In the genomic region with DNA sequence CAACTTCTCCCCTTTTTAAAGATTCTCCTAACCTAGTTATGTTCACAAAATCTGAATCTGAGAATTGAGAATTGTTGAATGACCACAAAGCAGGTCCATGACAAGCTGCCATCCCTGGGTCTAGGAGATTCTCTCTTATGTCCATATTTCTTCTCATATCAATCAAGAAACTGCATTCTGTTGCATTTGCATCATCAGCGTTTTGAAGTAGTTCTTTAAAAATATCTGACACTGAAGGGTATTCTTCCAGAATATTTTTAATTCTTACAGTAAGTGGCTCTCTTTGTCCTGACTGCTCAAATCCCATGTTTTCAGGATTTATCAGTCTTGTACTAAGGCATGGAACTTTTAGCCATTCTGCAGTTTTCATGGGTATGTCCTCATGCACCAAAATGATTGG, we compare ENCODE assay signal across 22 cellular contexts.
DNase-seq lines count a peak whose midpoint lies in the region; ATAC-seq, FAIRE-seq and TF ChIP-seq lines count a peak whose summit lies in the region.
"Had no signal": no experiment of that assay in that cellular context is flagged by ENCODE, and none has a peak within 500 bp of the region (broad histone marks: within the 10 kb centered on the region; RNA-seq: fewer than 3 reads in every experiment).

No MANE protein-coding gene starts in this region.

- H2AK5ac ChIP-seq in IMR-90 (ENCODE audit: low read depth, low read length): no peak overlapping the region

- H3K27ac Mint-ChIP-seq in activated T-cell treated with anti-CD3 and anti-CD28 coated beads, Interleukin-2, amount 50 U/mL, for 24 hours: no peak overlapping the region
- H3K27ac Mint-ChIP-seq: B cell; CD4-positive, alpha-beta T cell; CD8-positive, alpha-beta T cell had no signal

- H4K8ac ChIP-seq in IMR-90 (ENCODE audit: low read depth in 2 of 2, low read length in 2 of 2): no peak overlapping the region

- H3K9me3 ChIP-seq in A549 (peaks cover 29% of the 10 kb centered on the region), IMR-90 (ENCODE audit: control insufficient read depth, insufficient read depth, low read length) (peaks cover 4% of the 10 kb centered on the region), K562 (replicated peaks; ENCODE audit: control insufficient read depth, insufficient read depth, low read depth, low read length) (peaks cover 13% of the 10 kb centered on the region)
- H3K9me3 ChIP-seq: Caco-2 had no signal

- H3K36me3 ChIP-seq in IMR-90 (ENCODE audit: control insufficient read depth, insufficient read depth, low read length) (peaks cover 37% of the 10 kb centered on the region), K562 (ENCODE audit: control insufficient read depth, insufficient read depth, low read length) (peaks cover 21% of the 10 kb centered on the region; the same call in 1 of the 3 replicates)

- no peak overlapping the region for H4K91ac ChIP-seq in IMR-90 (ENCODE audit: insufficient read depth, low read depth, low read length)

- H2AFZ ChIP-seq in IMR-90 (replicated peaks; ENCODE audit: low read length, poor library complexity) (no peak overlapping the region), K562 (ENCODE audit: low read depth, low read length) (no peak overlapping the region)

- POLR2A ChIA-PET in A549 (lab: Yijun Ruan, JAX) (no interaction called here), IMR-90 (lab: Charles Lee; ENCODE audit: unreplicated experiment) (no interaction called here), K562 (lab: Yijun Ruan, JAX) (interaction anchor here (1.3 kb wide), 1 partner anchor 9 kb away, joined by 3 read pairs; no protein-coding TSS in a partner anchor)

- dilution Hi-C loops in IMR-90 (cut with HindIII; ENCODE audit: low sequenced_read_pairs, unreplicated experiment): no loop called here

- no peak overlapping the region for H3K56ac ChIP-seq in IMR-90 (ENCODE audit: extremely low read depth, insufficient read depth, low read length)

- no peak overlapping the region for H3K23ac ChIP-seq in IMR-90 (ENCODE audit: low read depth, low read length)

- no peak overlapping the region for H3K4me3 ChIP-seq in A549
- H3K4me3 ChIP-seq in IMR-90 (ENCODE audit: insufficient read depth, low read depth, low read length): no peak overlapping the region
- H3K4me3 ChIP-seq in K562: no peak overlapping the region
- H3K4me3 ChIP-seq: BLaER1 treated with 17β-estradiol and CSF1 and Interleukin-3, amounts not matched to agents 10 nM and 100 nM had no signal

- H4K5ac ChIP-seq in IMR-90 (ENCODE audit: low read depth, low read length): no peak overlapping the region

- H3K27me3 Mint-ChIP-seq in activated T-cell treated with anti-CD3 and anti-CD28 coated beads, Interleukin-2, amount 50 U/mL, for 24 hours: no peaks in the 10 kb centered on the region
- H3K27me3 Mint-ChIP-seq: B cell; CD4-positive, alpha-beta T cell had no signal

- H3K79me1 ChIP-seq in IMR-90 (ENCODE audit: low read depth in 1 of 2, low read length in 2 of 2): peaks cover 12 to 18% of the 10 kb centered on the region in 2 experiments

- no peak overlapping the region for H3K14ac ChIP-seq in IMR-90 (replicated peaks; ENCODE audit: low read depth, low read length)

- H3K27me3 ChIP-seq in IMR-90 (ENCODE audit: control insufficient read depth, insufficient read depth, low read length) (no peaks in the 10 kb centered on the region), K562 (ENCODE audit: control insufficient read depth in 2 of 2, insufficient read depth in 2 of 2, low read length in 2 of 2) (no peaks in the 10 kb centered on the region)
- H3K27me3 ChIP-seq: BLaER1 treated with 17β-estradiol and CSF1 and Interleukin-3, amounts not matched to agents 10 nM and 100 nM had no signal

- peaks cover 57% of the 10 kb centered on the region for H3K9me3 Mint-ChIP-seq in activated T-cell treated with anti-CD3 and anti-CD28 coated beads, Interleukin-2, amount 50 U/mL, for 24 hours

- H3K4me2 ChIP-seq in A549: no peak overlapping the region
- H3K4me2 ChIP-seq in IMR-90 (ENCODE audit: low read depth, low read length): no peak overlapping the region
- H3K4me2 ChIP-seq in K562 (ENCODE audit: insufficient read depth, low read length): no peak overlapping the region
- H3K4me2 ChIP-seq: BLaER1 treated with 17β-estradiol and CSF1 and Interleukin-3, amounts not matched to agents 10 nM and 100 nM had no signal

- intact Hi-C loops in IMR-90 (cut with micrococcal nuclease) (no loop called here), K562 (cut with micrococcal nuclease) (no loop called here)

- no peak overlapping the region for H2AK9ac ChIP-seq in IMR-90 (replicated peaks; ENCODE audit: low read depth, low read length, poor library complexity)

- no peak for DNase-seq in A549 (ENCODE audit: low read depth in 1 of 2, low spot score in 1 of 2)
- DNase-seq in IMR-90: no peak
- no peak for DNase-seq in K562 (ENCODE audit: extremely low read depth in 1 of 4, low spot score in 3 of 4)
- no peak for DNase-seq in activated T-cell treated with anti-CD3 and anti-CD28 coated beads, Interleukin-2, amount 50 U/mL, for 24 hours
- DNase-seq: 8988T; AML-193; Caco-2; Calu3; CD4-positive, alpha-beta T cell; CD8-positive, alpha-beta T cell; DMS79 treated with DMSO at 0.1 percent for 48 hours; GF-D8 had no signal

- 95% methylated on average over 1 of the region's 1 CpG for WGBS in A549 (ENCODE audit: missing lambda C conversion rate)
- no CpG with 5 or more reads among the region's 1 CpG for WGBS in IMR-90 (ENCODE audit: extremely low coverage in 2 of 2, insufficient read length in 1 of 2), 2 experiments
- WGBS in K562 (ENCODE audit: insufficient coverage, low coverage, missing lambda C conversion rate): 100% methylated on average over 1 of the region's 1 CpG

- H3K4me1 ChIP-seq in A549 (no peaks in the 10 kb centered on the region), IMR-90 (ENCODE audit: control insufficient read depth, insufficient read depth, low read length) (no peaks in the 10 kb centered on the region), K562 (replicated peaks in 1 of 2; ENCODE audit: control insufficient read depth in 2 of 2, insufficient read depth in 2 of 2, low read length in 2 of 2) (no peaks in the 10 kb centered on the region)
- H3K4me1 ChIP-seq: BLaER1 treated with 17β-estradiol and CSF1 and Interleukin-3, amounts not matched to agents 10 nM and 100 nM had no signal

- TF ChIP-seq CTCF in A549 (IDR thresholded peaks at IDR 0.05) (no peak), IMR-90 (conservative IDR thresholded peaks at IDR 0.05; ENCODE audit: low read depth, low read length) (no peak), K562 (IDR thresholded peaks at IDR 0.05 in 2 of 3, conservative IDR thresholded peaks at IDR 0.05 in 1 of 3; ENCODE audit: insufficient read depth in 2 of 3, low read depth in 1 of 3, low read length in 3 of 3) (no peak)

- H3K9ac ChIP-seq in IMR-90 (ENCODE audit: low read depth, low read length) (no peak overlapping the region), K562 (ENCODE audit: insufficient read depth in 1 of 2, low read depth in 2 of 2, low read length in 2 of 2) (no peak overlapping the region)
- H3K9ac ChIP-seq: BLaER1 treated with 17β-estradiol and CSF1 and Interleukin-3, amounts not matched to agents 10 nM and 100 nM had no signal

- peaks cover 97% of the 10 kb centered on the region for H3K36me3 Mint-ChIP-seq in activated T-cell treated with anti-CD3 and anti-CD28 coated beads, Interleukin-2, amount 50 U/mL, for 24 hours (ENCODE audit: low read depth)

- no peak for ATAC-seq in A549
- ATAC-seq in IMR-90 (ENCODE audit: low read depth): no peak
- no peak for ATAC-seq in K562
- ATAC-seq in GM19035 (IDR thresholded peaks at IDR 0.05; ENCODE audit: unreplicated experiment): no peak
- ATAC-seq: CD8-positive, alpha-beta T cell had no signal

- CTCF ChIA-PET in A549 (lab: Yijun Ruan, JAX): no interaction called here
- CTCF ChIA-PET in IMR-90 (lab: Yijun Ruan, JAX): no interaction called here
- CTCF ChIA-PET in K562 (lab: Yijun Ruan, JAX; ENCODE audit: low intra/inter-chr PET ratio): no interaction called here

- H3K4ac ChIP-seq in IMR-90 (ENCODE audit: low read depth, low read length): no peak overlapping the region

- H3K18ac ChIP-seq in IMR-90 (ENCODE audit: low read depth, low read length): no peak overlapping the region

- no peak for TF ChIP-seq POLR2A in A549 (IDR thresholded peaks at IDR 0.05; ENCODE audit: low read length)
- TF ChIP-seq POLR2A in IMR-90 (IDR thresholded peaks at IDR 0.05; ENCODE audit: low read depth, low read length): no peak
- no peak for TF ChIP-seq POLR2A in K562 (conservative IDR thresholded peaks at IDR 0.05)

- no peak overlapping the region for H3K27ac ChIP-seq in A549
- H3K27ac ChIP-seq in IMR-90 (ENCODE audit: insufficient read depth, low read length): no peak overlapping the region
- H3K27ac ChIP-seq in K562 (ENCODE audit: extremely low read depth, low read depth, low read length): no peak overlapping the region
- H3K27ac ChIP-seq: BLaER1 treated with 17β-estradiol and CSF1 and Interleukin-3, amounts not matched to agents 10 nM and 100 nM; C4-2B had no signal

- BruUV-seq in IMR-90 (replicated peaks; lab: Mats Ljungman, UMichigan) (no TSS peak), K562 (replicated peaks; lab: Mats Ljungman, UMichigan) (no TSS peak)

- no peak overlapping the region for H3K4me3 Mint-ChIP-seq in activated T-cell treated with anti-CD3 and anti-CD28 coated beads, Interleukin-2, amount 50 U/mL, for 24 hours
- H3K4me3 Mint-ChIP-seq: B cell; CD4-positive, alpha-beta T cell; CD8-positive, alpha-beta T cell had no signal

- H2BK20ac ChIP-seq in IMR-90 (ENCODE audit: low read depth, low read length): no peak overlapping the region

- TF ChIP-seq RAD21 in A549 (conservative IDR thresholded peaks at IDR 0.05 in 1 of 2, IDR thresholded peaks at IDR 0.05 in 1 of 2) (no peak), IMR-90 (IDR thresholded peaks at IDR 0.05; ENCODE audit: low read length) (no peak), K562 (CRISPR knock-in tag; conservative IDR thresholded peaks at IDR 0.05 in 1 of 2, IDR thresholded peaks at IDR 0.05 in 1 of 2) (no peak)

- H2BK15ac ChIP-seq in IMR-90 (ENCODE audit: low read depth, low read length): no peak overlapping the region

- no peaks in the 10 kb centered on the region for H4K20me1 ChIP-seq in IMR-90 (ENCODE audit: insufficient read depth, low read length)
- no peaks in the 10 kb centered on the region for H4K20me1 ChIP-seq in K562 (replicated peaks; ENCODE audit: control insufficient read depth, insufficient read depth, low read length)

- FAIRE-seq in A549 (lab: Jason Lieb, UNC): no peak
- FAIRE-seq in K562 (lab: Jason Lieb, UNC): no peak
- FAIRE-seq: A204.1, D721Med, G401.6, GM12892, GM18507, GM19239 had no signal

- in situ Hi-C loops in IMR-90 (cut with MboI; ENCODE audit: low sequenced_read_pairs): no loop called here
- in situ Hi-C loops in K562 (cut with MboI): no loop called here

- no peak for TF ChIP-seq EP300 in A549 (IDR thresholded peaks at IDR 0.05)
- no peak for TF ChIP-seq EP300 in K562 (IDR thresholded peaks at IDR 0.05; ENCODE audit: low read length)

- H3K9me1 ChIP-seq in IMR-90 (ENCODE audit: insufficient read depth, low read length): no peaks in the 10 kb centered on the region
- no peaks in the 10 kb centered on the region for H3K9me1 ChIP-seq in K562 (ENCODE audit: control insufficient read depth, insufficient read depth, low read length)

- H2BK120ac ChIP-seq in IMR-90 (ENCODE audit: low read depth, low read length): no peak overlapping the region

- H3K4me1 Mint-ChIP-seq in activated T-cell treated with anti-CD3 and anti-CD28 coated beads, Interleukin-2, amount 50 U/mL, for 24 hours (ENCODE audit: low read depth): no peaks in the 10 kb centered on the region
- H3K4me1 Mint-ChIP-seq: B cell had no signal

- H3K79me2 ChIP-seq in K562 (ENCODE audit: control insufficient read depth, insufficient read depth, low read length): no peaks in the 10 kb centered on the region

- no peak overlapping the region for H2BK5ac ChIP-seq in IMR-90 (ENCODE audit: low read depth, low read length, poor library complexity, severe bottlenecking)

Comparison
In these comparisons a context has a peak if more than half of its experiments do, and no peak if none do; other contexts are left out.
1. Of the 35 proteins assayed by ChIP-seq in both K562 and A549: peak only in K562: none; only in A549: MAFK; in both: none; in neither: 34.